ENCODE assay signal across 20 cellular contexts in the genomic region with DNA sequence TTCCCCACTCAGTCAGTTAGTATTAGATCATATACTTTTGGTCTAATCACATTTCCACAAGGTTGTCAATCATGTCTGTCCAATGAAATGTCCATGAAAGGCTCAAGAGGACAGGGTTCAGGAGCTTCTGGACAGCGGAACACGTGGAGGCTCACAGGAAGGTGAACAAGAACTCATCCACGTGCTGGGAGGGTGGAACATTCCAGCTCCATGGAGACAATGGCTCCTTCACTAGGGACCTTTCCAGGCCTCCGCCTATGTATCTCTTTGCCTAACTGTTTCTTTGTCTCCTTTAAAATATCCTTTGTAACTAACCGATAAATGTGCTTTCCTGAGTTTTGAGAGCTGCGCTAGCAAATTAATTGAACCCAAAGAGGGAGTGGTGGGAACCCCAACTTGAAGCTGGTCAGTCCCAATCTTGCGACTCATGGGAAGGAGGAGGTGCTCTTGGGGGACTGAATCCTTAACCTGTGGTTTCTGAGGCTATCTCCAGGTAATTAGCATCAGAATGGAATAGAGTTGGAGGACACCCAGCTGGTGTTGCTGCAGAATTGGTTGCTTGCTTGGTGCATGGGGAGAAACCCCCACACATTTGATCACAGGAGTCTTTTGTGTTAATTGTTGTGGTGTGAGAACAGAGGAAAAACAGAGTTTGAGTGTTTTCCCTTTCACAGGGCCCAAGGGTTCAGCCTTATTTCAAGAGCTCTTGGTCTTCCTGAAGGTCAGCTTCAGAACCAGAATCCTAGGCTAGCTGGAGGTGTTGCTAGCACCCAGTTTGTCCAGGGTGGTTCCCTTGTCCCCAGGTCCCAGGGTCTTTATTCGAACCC. TPM values are rescaled to one million over a fixed set of nuclear protein-coding genes. Genes with fewer than 3 reads are reported as not detected.
DNase-seq lines count a peak whose midpoint lies in the region; ATAC-seq, FAIRE-seq and TF ChIP-seq lines count a peak whose summit lies in the region.
"Had no signal": no experiment of that assay in that cellular context is flagged by ENCODE, and none has a peak within 500 bp of the region (broad histone marks: within the 10 kb centered on the region; RNA-seq: fewer than 3 reads in every experiment).

No MANE protein-coding gene starts in this region.

- TF ChIP-seq EP300 in HepG2 (IDR thresholded peaks at IDR 0.05; ENCODE audit: low read depth in 2 of 2, low read length in 2 of 2), result no peak
- no peak for TF ChIP-seq EP300 in HepG2 (CRISPR knock-in tag; IDR thresholded peaks at IDR 0.05; ENCODE audit: borderline replicate concordance)
- no peak for TF ChIP-seq EP300 in esophagus muscularis mucosa (IDR thresholded peaks at IDR 0.05)

- H2BK120ac ChIP-seq in mesendoderm (ENCODE audit: low read depth, low read length), result no peak overlapping the region

- no peaks in the 10 kb centered on the region for H3K27me3 Mint-ChIP-seq in type B pancreatic cell
- H3K27me3 Mint-ChIP-seq: natural killer cell treated with Interleukin-12 subunit alpha and Interleukin-12 subunit beta and Interleukin-15 and Interleukin-18, amount 100 ng/mL, for 72 hours; stimulated activated naive CD8-positive, alpha-beta T cell treated with anti-CD3 and anti-CD28 coated beads, Interleukin-15, Interleukin-2, amounts not matched to agents 100 ng/mL and 50 ng/mL, for 24 hours had no signal

- peak overlapping the region; percentile 41 for H2BK5ac ChIP-seq in mesendoderm (ENCODE audit: low read length)

- no peak overlapping the region for H3K4me3 ChIP-seq in HepG2 (replicated peaks in 1 of 3; ENCODE audit: insufficient read depth in 1 of 3, low read depth in 2 of 3, low read length in 3 of 3)
- H3K4me3 ChIP-seq in right lobe of liver, result no peak overlapping the region
- H3K4me3 ChIP-seq in mesendoderm (ENCODE audit: low read length), result no peak overlapping the region
- H3K4me3 ChIP-seq in esophagus muscularis mucosa, result no peak overlapping the region
- H3K4me3 ChIP-seq: lung, SJSA1 had no signal

- BruUV-seq in HepG2 (replicated peaks; lab: Mats Ljungman, UMichigan), result no TSS peak

- POLR2A ChIA-PET in HepG2 (lab: Yijun Ruan, JAX), result interaction anchor here (2.1 kb wide), 1 partner anchor 11 kb away, joined by 11 read pairs; no protein-coding TSS in a partner anchor

- FAIRE-seq in HepG2 (lab: Jason Lieb, UNC), result no peak

- no peak overlapping the region for H3K4me3 Mint-ChIP-seq in type B pancreatic cell
- H3K4me3 Mint-ChIP-seq: CD8-positive, alpha-beta T cell; natural killer cell treated with Interleukin-12 subunit alpha and Interleukin-12 subunit beta and Interleukin-15 and Interleukin-18, amount 100 ng/mL, for 72 hours; stimulated activated naive CD8-positive, alpha-beta T cell treated with anti-CD3 and anti-CD28 coated beads, Interleukin-15, Interleukin-2, amounts not matched to agents 100 ng/mL and 50 ng/mL, for 24 hours had no signal

- H4K8ac ChIP-seq in mesendoderm (ENCODE audit: low read depth, low read length), result no peak overlapping the region

- H2BK15ac ChIP-seq in mesendoderm (replicated peaks; ENCODE audit: low read depth), result no peak overlapping the region

- in situ Hi-C loops in HepG2 (cut with HindIII; ENCODE audit: extremely low pct_ligation_motif_present, low pct_unique_long_range_greater_than_20kb), result no loop called here

- no peak overlapping the region for H2AK5ac ChIP-seq in mesendoderm (ENCODE audit: low read length)

- intact Hi-C loops in HepG2 (cut with micrococcal nuclease; ENCODE audit: unreplicated experiment), result loop anchor here (5.0 kb wide), 1 partner anchor 37 kb away; no protein-coding TSS in a partner anchor
- intact Hi-C loops in right lobe of liver (cut with DNase I), result no loop called here
- intact Hi-C loops in esophagus muscularis mucosa (cut with DNase I), result loop anchor here (5.0 kb wide), 1 partner anchor 88 kb away; the partner anchor contains the start of gene DCP1A

- WGBS in HepG2 (ENCODE audit: low lambda C conversion rate), result 57% methylated on average over 8 of the region's 8 CpGs
- WGBS in right lobe of liver (ENCODE audit: insufficient coverage, low coverage, low lambda C conversion rate, missing lambda C conversion rate), result 76% methylated on average over 5 of the region's 8 CpGs
- WGBS in mesendoderm (ENCODE audit: extremely low coverage, insufficient coverage, low lambda C conversion rate), result no CpG with 5 or more reads among the region's 8 CpGs
- WGBS in esophagus muscularis mucosa, result 84% methylated on average over 8 of the region's 8 CpGs

- H2AFZ ChIP-seq in HepG2 (ENCODE audit: low read length), result no peak overlapping the region

- peak overlapping the region; percentile 75 for H3K4ac ChIP-seq in mesendoderm (ENCODE audit: low read depth, low read length)

- TF ChIP-seq CTCF in HepG2 (CRISPR knock-in tag; IDR thresholded peaks at IDR 0.05) (no peak), right lobe of liver (IDR thresholded peaks at IDR 0.05) (no peak), type B pancreatic cell (conservative IDR thresholded peaks at IDR 0.05) (no peak), esophagus muscularis mucosa (IDR thresholded peaks at IDR 0.05) (no peak)

- peak overlapping the region; percentile 35 for H3K18ac ChIP-seq in mesendoderm (ENCODE audit: low read length)

- ATAC-seq in HepG2, result no peak
- no peak for ATAC-seq in right lobe of liver
- ATAC-seq: CD8-positive, alpha-beta T cell; natural killer cell treated with Interleukin-12 subunit alpha and Interleukin-12 subunit beta and Interleukin-15 and Interleukin-18, amount 100 ng/mL, for 72 hours; right cardiac atrium had no signal

- H3K9ac ChIP-seq in HepG2 (ENCODE audit: insufficient read depth, low read depth, low read length), result peak overlapping the region; percentile 11; the same call in 1 of the 2 replicates
- H3K9ac ChIP-seq in mesendoderm (ENCODE audit: low read length), result no peak overlapping the region

- TF ChIP-seq POLR2A in HepG2 (IDR thresholded peaks at IDR 0.05; ENCODE audit: insufficient read depth in 1 of 2, low read depth in 2 of 2, low read length in 2 of 2), result no peak
- TF ChIP-seq POLR2A in right lobe of liver (IDR thresholded peaks at IDR 0.05), result no peak
- TF ChIP-seq POLR2A in esophagus muscularis mucosa (IDR thresholded peaks at IDR 0.05; ENCODE audit: low read depth), result no peak

- H3K56ac ChIP-seq in mesendoderm (ENCODE audit: low read length), result peak overlapping the region; percentile 57

- no peak overlapping the region for H3K27ac ChIP-seq in HepG2 (ENCODE audit: extremely low read length, insufficient read depth, low read length)
- no peak overlapping the region for H3K27ac ChIP-seq in right lobe of liver
- H3K27ac ChIP-seq in caudate nucleus (ENCODE audit: low read depth, low read length), result peak overlapping the region; percentile 71
- H3K27ac ChIP-seq in mesendoderm (ENCODE audit: low read depth, low read length), result no peak overlapping the region
- no peak overlapping the region for H3K27ac ChIP-seq in esophagus muscularis mucosa (replicated peaks in 1 of 4)
- H3K27ac ChIP-seq: SJSA1 had no signal

- peaks cover 27% of the 10 kb centered on the region for H3K4me1 Mint-ChIP-seq in type B pancreatic cell (ENCODE audit: unreplicated experiment)

- H3K4me2 ChIP-seq in HepG2 (ENCODE audit: low read depth, low read length) (peak overlapping the region; percentile 64), mesendoderm (ENCODE audit: low read length) (no peak overlapping the region)

- H3K36me3 ChIP-seq in HepG2 (replicated peaks in 1 of 2; ENCODE audit: control insufficient read depth in 1 of 2, insufficient read depth in 2 of 2, low read length in 2 of 2) (no peaks in the 10 kb centered on the region), right lobe of liver (no peaks in the 10 kb centered on the region), mesendoderm (ENCODE audit: control insufficient read depth, insufficient read depth, low read length) (no peaks in the 10 kb centered on the region), esophagus muscularis mucosa (no peaks in the 10 kb centered on the region)

- H4K5ac ChIP-seq in mesendoderm (ENCODE audit: low read length), result no peak overlapping the region

- peak overlapping the region; percentile 68 for H3K27ac Mint-ChIP-seq in type B pancreatic cell
- H3K27ac Mint-ChIP-seq: activated T-helper 2 cell treated with anti-CD3 and anti-CD28 coated beads, Interferon-gamma antibody, Interleukin-2, Interleukin-4, amounts not matched to agents 10 μg/mL and 5 μg/mL and 100 μg/mL, durations not matched to agents 14 hours and 24 hours and 36 hours; CD8-positive, alpha-beta T cell; natural killer cell treated with Interleukin-12 subunit alpha and Interleukin-12 subunit beta and Interleukin-15 and Interleukin-18, amount 100 ng/mL, for 72 hours; stimulated activated naive CD8-positive, alpha-beta T cell treated with anti-CD3 and anti-CD28 coated beads, Interleukin-15, Interleukin-2, amounts not matched to agents 100 ng/mL and 50 ng/mL, for 24 hours had no signal

- peaks cover 80% of the 10 kb centered on the region for H3K4me1 ChIP-seq in HepG2 (ENCODE audit: insufficient read depth, low read length)
- peaks cover 0 to 15% (median 4%) of the 10 kb centered on the region in 4 donors for H3K4me1 ChIP-seq in right lobe of liver
- H3K4me1 ChIP-seq in mesendoderm (ENCODE audit: control insufficient read depth, low read depth, low read length), result peaks cover 14% of the 10 kb centered on the region
- H3K4me1 ChIP-seq in esophagus muscularis mucosa, result peaks cover 22 to 25% (median 23%) of the 10 kb centered on the region in 4 donors

- no peak for TF ChIP-seq RAD21 in HepG2 (CRISPR knock-in tag; IDR thresholded peaks at IDR 0.05)

- H3K27me3 ChIP-seq in HepG2 (ENCODE audit: control insufficient read depth in 1 of 2, insufficient read depth in 2 of 2, low read length in 2 of 2) (no peaks in the 10 kb centered on the region; a peak in 1 of 5 replicates), right lobe of liver (no peaks in the 10 kb centered on the region), mesendoderm (ENCODE audit: insufficient read depth, low read length, poor library complexity) (no peaks in the 10 kb centered on the region), esophagus muscularis mucosa (no peaks in the 10 kb centered on the region)
- H3K27me3 ChIP-seq: SJSA1 had no signal

- no peaks in the 10 kb centered on the region for H3K9me3 ChIP-seq in HepG2 (ENCODE audit: low read length)
- no peaks in the 10 kb centered on the region for H3K9me3 ChIP-seq in right lobe of liver
- no peaks in the 10 kb centered on the region for H3K9me3 ChIP-seq in esophagus muscularis mucosa
- H3K9me3 ChIP-seq: SJSA1 had no signal

- H3K9me3 Mint-ChIP-seq in type B pancreatic cell, result no peaks in the 10 kb centered on the region
- H3K9me3 Mint-ChIP-seq: activated T-helper 2 cell treated with anti-CD3 and anti-CD28 coated beads, Interferon-gamma antibody, Interleukin-2, Interleukin-4, amounts not matched to agents 10 μg/mL and 5 μg/mL and 100 μg/mL, durations not matched to agents 14 hours and 24 hours and 36 hours; CD8-positive, alpha-beta T cell; natural killer cell treated with Interleukin-12 subunit alpha and Interleukin-12 subunit beta and Interleukin-15 and Interleukin-18, amount 100 ng/mL, for 72 hours; stimulated activated naive CD8-positive, alpha-beta T cell treated with anti-CD3 and anti-CD28 coated beads, Interleukin-15, Interleukin-2, amounts not matched to agents 100 ng/mL and 50 ng/mL, for 24 hours had no signal

- CTCF ChIA-PET in HepG2 (lab: Yijun Ruan, JAX; ENCODE audit: low intra/inter-chr PET ratio, low total read pairs), result no interaction called here

- peaks cover 3% of the 10 kb centered on the region for H3K36me3 Mint-ChIP-seq in type B pancreatic cell
- H3K36me3 Mint-ChIP-seq: natural killer cell treated with Interleukin-12 subunit alpha and Interleukin-12 subunit beta and Interleukin-15 and Interleukin-18, amount 100 ng/mL, for 72 hours had no signal

- no peak overlapping the region for H3K23ac ChIP-seq in mesendoderm (ENCODE audit: low read length)

- H4K20me1 ChIP-seq in HepG2 (ENCODE audit: insufficient read depth, low read length), result peaks cover 10% of the 10 kb centered on the region

- H3K79me1 ChIP-seq in mesendoderm (ENCODE audit: low read length), result no peaks in the 10 kb centered on the region

- H3K79me2 ChIP-seq in HepG2 (ENCODE audit: insufficient read depth, low read length) (peaks cover 18% of the 10 kb centered on the region), mesendoderm (ENCODE audit: control insufficient read depth, insufficient read depth, low read length) (peaks cover 20% of the 10 kb centered on the region)

- DNase-seq in HepG2 (ENCODE audit: low spot score) (peak; percentile 47), right lobe of liver (no peak), caudate nucleus (lab: John Stamatoyannopoulos, UW) (peak in 11 of 61 donors; percentile 4 to 55 (median 42)), mesendoderm (peak; percentile 85), type B pancreatic cell (ENCODE audit: extremely low spot score, unreplicated experiment) (no peak), NOMO-1 treated with DMSO at 0.1 percent for 48 hours (lab: John Stamatoyannopoulos, UW; ENCODE audit: unreplicated experiment) (no peak), esophagus muscularis mucosa (ENCODE audit: extremely low spot score) (no peak)
- no peak for DNase-seq in stimulated activated CD4-positive, alpha-beta T cell treated with anti-CD3 and anti-CD28 coated beads, Interleukin-2, amount 100 ng/mL, for 24 hours
- DNase-seq: activated CD4-positive, CD25-positive, alpha-beta regulatory T cell treated with anti-CD3 and anti-CD28 coated beads, Interleukin-2, amount 50 U/mL, for 72 hours; CD8-positive, alpha-beta T cell; MM.1S; NCI-H187 treated with DMSO at 0.1 percent for 48 hours; NCI-H524 treated with DMSO at 0.1 percent for 48 hours; right cardiac atrium; T-helper 9 cell had no signal

RNA-seq across cellular contexts. Expression of gene TKT, which starts 3.0 kb away (rescaled TPM):
- 196 and 238 TPM in 2 replicates for total RNA-seq in HepG2 (2016; rRNA removed; fragmentation: Illumina TruSeq; extraction: Trizol)
- 73.9 and 83.5 TPM in 2 replicates for total RNA-seq in HepG2 (2016; cell fraction: cytosol; rRNA removed; fragmentation: Illumina TruSeq; extraction: Trizol; ENCODE audit: low read depth)
- total RNA-seq in HepG2 (2016; cell fraction: insoluble cytoplasmic fraction; rRNA removed; fragmentation: Illumina TruSeq; extraction: Trizol), result 153 and 251 TPM in 2 replicates
- 138 and 161 TPM in 2 replicates for total RNA-seq in HepG2 (2016; cell fraction: membrane; rRNA removed; fragmentation: Illumina TruSeq; extraction: Trizol)
- total RNA-seq in HepG2 (2016; cell fraction: nucleus; rRNA removed; fragmentation: Illumina TruSeq; extraction: Trizol), result 157 and 193 TPM in 2 replicates
- 150 and 188 TPM in 2 replicates for polyA plus RNA-seq in HepG2 (2011; rRNA removed)
- polyA plus RNA-seq in HepG2 (2011; cell fraction: cytosol; rRNA removed), result 105 and 148 TPM in 2 replicates
- polyA plus RNA-seq in HepG2 (2011; cell fraction: nucleus; rRNA removed), result 113 and 116 TPM in 2 replicates
- 234 and 367 TPM in 2 replicates for polyA plus RNA-seq in HepG2 (2012)
- 126 and 140 TPM in 2 replicates for polyA plus RNA-seq in HepG2 (2016; cell fraction: cytosol; fragmentation: Illumina TruSeq; extraction: Trizol; ENCODE audit: low read depth)
- polyA plus RNA-seq in HepG2 (2016; cell fraction: insoluble cytoplasmic fraction; fragmentation: Illumina TruSeq; extraction: Trizol; ENCODE audit: low read depth), result 190 and 266 TPM in 2 replicates
- polyA plus RNA-seq in HepG2 (2016; cell fraction: membrane; fragmentation: Illumina TruSeq; extraction: Trizol; ENCODE audit: low read depth), result 168 and 215 TPM in 2 replicates
- polyA plus RNA-seq in HepG2 (2016; cell fraction: nucleus; fragmentation: Illumina TruSeq; extraction: Trizol; ENCODE audit: insufficient read depth, low read depth), result 308 and 328 TPM in 2 replicates
- polyA minus RNA-seq in HepG2 (2011; rRNA and poly(A)+ RNA removed; ENCODE audit: low replicate concordance), result 280 and 471 TPM in 2 replicates
- polyA minus RNA-seq in HepG2 (2011; cell fraction: cytosol; rRNA and poly(A)+ RNA removed), result 128 and 140 TPM in 2 replicates
- 47.4 and 62.7 TPM in 2 replicates for polyA minus RNA-seq in HepG2 (2011; cell fraction: nucleus; rRNA and poly(A)+ RNA removed)
- 100 to 1,000 TPM in 5 of 6 experiments, 10 to 100 TPM in 1; 98.9 to 257 (median 146) TPM for total RNA-seq in right lobe of liver
- 502 TPM for polyA plus RNA-seq in mesendoderm (2013, experiment 1 of 2)
- polyA plus RNA-seq in mesendoderm (2013, experiment 2 of 2), result 522 TPM
- total RNA-seq in type B pancreatic cell (ENCODE audit: low replicate concordance), result 318 and 518 TPM in 2 replicates
- total RNA-seq in esophagus muscularis mucosa, result 100 to 1,000 TPM; 295 to 524 (median 378) TPM

Comparison
In these comparisons a context has a peak if more than half of its experiments do, and no peak if none do; other contexts are left out.
1. DNase-seq: peak in HepG2 (single experiment) and mesendoderm (single experiment); none in right lobe of liver (0 of 3), type B pancreatic cell (single experiment), NOMO-1 treated with DMSO at 0.1 percent for 48 hours (single experiment), stimulated activated CD4-positive, alpha-beta T cell treated with anti-CD3 and anti-CD28 coated beads, Interleukin-2, amount 100 ng/mL, for 24 hours (0 of 2) and esophagus muscularis mucosa (single experiment).
2. intact Hi-C loops: an anchor here in HepG2 (5.0 kb wide) and esophagus muscularis mucosa (5.0 kb wide); none called in right lobe of liver.